In the genomic region with DNA sequence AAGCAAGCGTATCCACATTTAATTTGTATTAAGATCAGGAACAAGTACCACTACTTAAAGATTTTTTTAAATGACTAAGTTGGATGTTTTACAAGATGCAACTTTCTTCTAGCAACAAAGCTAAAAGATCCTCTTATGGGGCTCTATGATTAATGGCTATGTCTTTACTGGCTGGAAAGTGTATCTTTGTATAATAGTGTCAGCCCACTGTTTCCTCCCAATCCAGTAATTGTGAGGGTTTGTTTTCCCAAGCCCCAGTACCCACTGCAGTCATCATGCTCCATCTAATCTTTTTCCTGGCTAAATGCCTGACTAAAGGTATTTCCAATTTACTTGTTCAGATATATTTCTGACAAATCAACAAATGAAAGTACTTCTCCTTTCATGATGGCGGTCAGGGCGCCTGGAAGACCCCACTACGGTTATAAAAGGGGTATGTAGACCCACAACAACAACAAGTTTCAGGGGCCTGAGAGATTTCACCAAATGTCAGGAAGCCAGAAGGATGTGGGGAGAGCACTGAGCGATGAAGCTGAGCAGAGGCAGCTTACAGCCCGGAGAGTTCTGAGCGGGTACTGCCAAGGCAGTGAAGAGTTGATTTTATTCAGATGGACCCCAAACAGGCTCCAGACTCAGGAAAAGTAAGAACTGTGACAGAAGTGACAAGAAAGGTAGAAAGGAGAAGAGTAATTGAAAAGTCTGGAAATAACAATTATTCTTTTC, we compare ENCODE assay signal across 13 cellular contexts.
DNase-seq lines count a peak whose midpoint lies in the region; ATAC-seq and TF ChIP-seq lines count a peak whose summit lies in the region.
"Had no signal": no experiment of that assay in that cellular context is flagged by ENCODE, and none has a peak within 500 bp of the region (broad histone marks: within the 10 kb centered on the region; RNA-seq: fewer than 3 reads in every experiment).

No MANE protein-coding gene starts in this region.

- peak overlapping the region; percentile 48 for H3K27ac ChIP-seq in OCI-LY1 (ENCODE audit: low read depth, low read length, poor library complexity, severe bottlenecking)
- H3K27ac ChIP-seq in smooth muscle cell (ENCODE audit: low read depth) = peak overlapping the region; percentile 99
- no peak overlapping the region for H3K27ac ChIP-seq in endodermal cell (ENCODE audit: low read depth, low read length)
- H3K27ac ChIP-seq: HL-60, right atrium auricular region had no signal

- no peaks in the 10 kb centered on the region for H4K20me1 ChIP-seq in OCI-LY1 (ENCODE audit: insufficient read depth, low read length)
- H4K20me1 ChIP-seq in smooth muscle cell (ENCODE audit: low read depth) = no peaks in the 10 kb centered on the region

- H3K4me3 ChIP-seq in OCI-LY1 (ENCODE audit: low read depth, low read length, poor library complexity, severe bottlenecking) = no peak overlapping the region
- H3K4me3 ChIP-seq in smooth muscle cell = no peak overlapping the region
- no peak overlapping the region for H3K4me3 ChIP-seq in endodermal cell (ENCODE audit: low read length)
- H3K4me3 ChIP-seq: lung, right atrium auricular region had no signal

- H3K4me1 ChIP-seq in OCI-LY1 (ENCODE audit: insufficient read depth, low read length, severe bottlenecking) (peaks cover 48% of the 10 kb centered on the region), smooth muscle cell (ENCODE audit: low read depth) (peaks cover 21% of the 10 kb centered on the region), endodermal cell (ENCODE audit: control insufficient read depth, insufficient read depth, low read length) (no peaks in the 10 kb centered on the region)

- peak overlapping the region; percentile 99 for H3K27ac Mint-ChIP-seq in activated CD4-positive, alpha-beta T cell treated with anti-CD3 and anti-CD28 coated beads for 36 hours
- H3K27ac Mint-ChIP-seq in chondrocyte (ENCODE audit: unreplicated experiment) = peak overlapping the region; percentile 92
- H3K27ac Mint-ChIP-seq in endodermal cell = no peak overlapping the region

- H2AFZ ChIP-seq in OCI-LY1 (ENCODE audit: low read length) = no peak overlapping the region
- H2AFZ ChIP-seq in smooth muscle cell (ENCODE audit: low read depth) = no peak overlapping the region

- H3K9me3 ChIP-seq in OCI-LY1 (ENCODE audit: low read length) = no peaks in the 10 kb centered on the region
- H3K9me3 ChIP-seq in smooth muscle cell (replicated peaks; ENCODE audit: low read depth) = no peaks in the 10 kb centered on the region
- H3K9me3 ChIP-seq in endodermal cell (ENCODE audit: control insufficient read depth, low read length) = no peaks in the 10 kb centered on the region
- H3K9me3 ChIP-seq: right atrium auricular region had no signal

- no peak overlapping the region for H3K4me3 Mint-ChIP-seq in activated CD4-positive, alpha-beta T cell treated with anti-CD3 and anti-CD28 coated beads for 36 hours
- H3K4me3 Mint-ChIP-seq in chondrocyte (ENCODE audit: unreplicated experiment) (no peak overlapping the region), endodermal cell (no peak overlapping the region)

- no peak for ATAC-seq in activated CD4-positive, alpha-beta T cell treated with anti-CD3 and anti-CD28 coated beads for 36 hours
- ATAC-seq in GM18511 (IDR thresholded peaks at IDR 0.05; ENCODE audit: unreplicated experiment) = no peak

- H3F3A ChIP-seq in OCI-LY1 (ENCODE audit: insufficient read depth, low read length) (no peaks in the 10 kb centered on the region), smooth muscle cell (ENCODE audit: low read depth) (peaks cover 8% of the 10 kb centered on the region)

- H3K36me3 Mint-ChIP-seq in activated CD4-positive, alpha-beta T cell treated with anti-CD3 and anti-CD28 coated beads for 36 hours (ENCODE audit: low read depth) = peaks cover 85% of the 10 kb centered on the region
- H3K36me3 Mint-ChIP-seq in chondrocyte (ENCODE audit: low read depth) = peaks cover 4% of the 10 kb centered on the region
- peaks cover 6% of the 10 kb centered on the region for H3K36me3 Mint-ChIP-seq in endodermal cell (ENCODE audit: low read depth)

- H3K4me2 ChIP-seq in OCI-LY1 (ENCODE audit: low read length) (no peak overlapping the region), smooth muscle cell (peak overlapping the region; percentile 72)

- WGBS in smooth muscle cell (ENCODE audit: low lambda C conversion rate) = 58% methylated on average over 7 of the region's 7 CpGs
- 90 to 91% methylated on average over 6 to 7 of the region's 7 CpGs for WGBS in endodermal cell (ENCODE audit: insufficient coverage in 1 of 2, insufficient read length in 1 of 2), 2 experiments

- intact Hi-C loops in activated CD4-positive, alpha-beta T cell treated with anti-CD3 and anti-CD28 coated beads for 36 hours (cut with DNase I, micrococcal nuclease) = loop anchor here in 1 of 2 experiments (2.0 kb wide), 1 partner anchor 14 kb away; no protein-coding TSS in a partner anchor

- H3K27me3 ChIP-seq in OCI-LY1 (ENCODE audit: insufficient read depth, low read length) (no peaks in the 10 kb centered on the region), smooth muscle cell (ENCODE audit: low read depth) (no peaks in the 10 kb centered on the region), endodermal cell (ENCODE audit: control insufficient read depth, insufficient read depth, low read length, poor library complexity, severe bottlenecking) (no peaks in the 10 kb centered on the region)
- H3K27me3 ChIP-seq: right atrium auricular region had no signal

- H3K9ac ChIP-seq in OCI-LY1 (ENCODE audit: low read length) (peak overlapping the region; percentile 9; the same call in 1 of the 2 replicates), smooth muscle cell (ENCODE audit: low read depth) (no peak overlapping the region), endodermal cell (ENCODE audit: extremely low read depth, low read length, poor library complexity, severe bottlenecking) (no peak overlapping the region)

- no peaks in the 10 kb centered on the region for H3K27me3 Mint-ChIP-seq in activated CD4-positive, alpha-beta T cell treated with anti-CD3 and anti-CD28 coated beads for 36 hours
- H3K27me3 Mint-ChIP-seq in chondrocyte (ENCODE audit: low read depth) (no peaks in the 10 kb centered on the region), endodermal cell (ENCODE audit: insufficient read depth) (no peaks in the 10 kb centered on the region)

- peaks cover 45% of the 10 kb centered on the region for H3K4me1 Mint-ChIP-seq in activated CD4-positive, alpha-beta T cell treated with anti-CD3 and anti-CD28 coated beads for 36 hours
- peaks cover 64% of the 10 kb centered on the region for H3K4me1 Mint-ChIP-seq in chondrocyte (ENCODE audit: low read depth)
- no peaks in the 10 kb centered on the region for H3K4me1 Mint-ChIP-seq in endodermal cell

- no peak for DNase-seq in activated CD4-positive, alpha-beta T cell treated with anti-CD3 and anti-CD28 coated beads for 36 hours
- no peak for DNase-seq in activated CD4-positive, alpha-beta T cell treated with anti-CD3 and anti-CD28 coated beads, Interleukin-2, amount 50 U/mL, for 48 hours
- DNase-seq in chondrocyte (ENCODE audit: low spot score) (no peak), smooth muscle cell (lab: John Stamatoyannopoulos, UW; ENCODE audit: unreplicated experiment) (no peak), NCI-H187 treated with DMSO at 0.1 percent for 48 hours (lab: John Stamatoyannopoulos, UW) (no peak), endodermal cell (no peak)
- DNase-seq: activated CD4-positive, alpha-beta T cell treated with anti-CD3 and anti-CD28 coated beads, Interleukin-2, amount 50 U/mL, for 4 hours; NCI-H2081 had no signal

- TF ChIP-seq CTCF in OCI-LY1 (IDR thresholded peaks at IDR 0.05; ENCODE audit: low read length) = no peak
- no peak for TF ChIP-seq CTCF in chondrocyte (IDR thresholded peaks at IDR 0.05)
- no peak for TF ChIP-seq CTCF in smooth muscle cell (IDR thresholded peaks at IDR 0.05; ENCODE audit: borderline replicate concordance, insufficient read depth, poor library complexity, severe bottlenecking)
- no peak for TF ChIP-seq CTCF in endodermal cell (conservative IDR thresholded peaks at IDR 0.05)

- POLR2A ChIA-PET in activated CD4-positive, alpha-beta T cell treated with anti-CD3 and anti-CD28 coated beads for 36 hours (lab: Charles Lee) = interaction anchor here (0.5 to 8.5 kb wide), 9 partner anchors 8 to 527 kb away, joined by 3 to 139 read pairs (median 9); no protein-coding TSS in a partner anchor

- peaks cover 47% of the 10 kb centered on the region for H3K79me2 ChIP-seq in OCI-LY1 (ENCODE audit: insufficient read depth, low read length)
- H3K79me2 ChIP-seq in smooth muscle cell (ENCODE audit: low read depth) = peaks cover 59% of the 10 kb centered on the region

- no peaks in the 10 kb centered on the region for H3K9me2 ChIP-seq in OCI-LY1 (ENCODE audit: low read depth, low read length)

- H3K36me3 ChIP-seq in OCI-LY1 (ENCODE audit: insufficient read depth, low read length) (peaks cover 76% of the 10 kb centered on the region), smooth muscle cell (ENCODE audit: low read depth) (no peaks in the 10 kb centered on the region), endodermal cell (ENCODE audit: control insufficient read depth, insufficient read depth, low read length) (no peaks in the 10 kb centered on the region)

- H3K9me3 Mint-ChIP-seq in activated CD4-positive, alpha-beta T cell treated with anti-CD3 and anti-CD28 coated beads for 36 hours (ENCODE audit: low read depth) = no peaks in the 10 kb centered on the region
- H3K9me3 Mint-ChIP-seq in chondrocyte (ENCODE audit: low read depth) (peaks cover 3% of the 10 kb centered on the region), endodermal cell (no peaks in the 10 kb centered on the region)

- CTCF ChIA-PET in activated CD4-positive, alpha-beta T cell treated with anti-CD3 and anti-CD28 coated beads for 36 hours (lab: Charles Lee) = interaction anchor here (0.9 to 9.2 kb wide), 9 partner anchors 8 to 369 kb away, joined by 3 to 56 read pairs (median 4); no protein-coding TSS in a partner anchor
